In genomic region chr19:16073988-16074387, GRCh38 we compare ENCODE assay signal across 10 cellular contexts. TPM values are rescaled to one million over a fixed set of nuclear protein-coding genes. Genes with fewer than 3 reads are reported as not detected.
DNase-seq lines count a peak whose midpoint lies in the region; ATAC-seq lines count a peak whose summit lies in the region.
"Had no signal": no experiment of that assay in that cellular context is flagged by ENCODE, and none has a peak within 500 bp of the region (broad histone marks: within the 10 kb centered on the region; RNA-seq: fewer than 3 reads in every experiment).

No MANE protein-coding gene starts in this region.

- peaks cover 17% of the 10 kb centered on the region for H3K36me3 Mint-ChIP-seq in stimulated activated naive CD8-positive, alpha-beta T cell treated with anti-CD3 and anti-CD28 coated beads, Interleukin-15, Interleukin-2, amounts not matched to agents 100 ng/mL and 50 ng/mL, for 24 hours (ENCODE audit: low read depth)
- peaks cover 14 to 28% of the 10 kb centered on the region in 2 donors for H3K36me3 Mint-ChIP-seq in activated naive CD4-positive, alpha-beta T cell treated with anti-CD3 and anti-CD28 coated beads, Interleukin-2, amount 50 U/mL, for 72 hours

- no peaks in the 10 kb centered on the region for H3K27me3 Mint-ChIP-seq in stimulated activated naive CD8-positive, alpha-beta T cell treated with anti-CD3 and anti-CD28 coated beads, Interleukin-15, Interleukin-2, amounts not matched to agents 100 ng/mL and 50 ng/mL, for 24 hours

- no peak for DNase-seq in stimulated activated naive CD8-positive, alpha-beta T cell treated with anti-CD3 and anti-CD28 coated beads, Interleukin-15, Interleukin-2, amounts not matched to agents 100 U/mL and 50 U/mL, for 24 hours
- DNase-seq in activated naive CD4-positive, alpha-beta T cell treated with anti-CD3 and anti-CD28 coated beads, Interleukin-2, amount 50 U/mL, for 72 hours (ENCODE audit: low spot score in 2 of 2): no peak
- no peak for DNase-seq in kidney tubule cell (ENCODE audit: low spot score)
- DNase-seq in NCI-H1105 treated with DMSO at 0.1 percent for 48 hours (lab: John Stamatoyannopoulos, UW): no peak
- DNase-seq: amniotic stem cell had no signal

- H3K27ac ChIP-seq in mesodermal cell (ENCODE audit: low read depth, low read length, severe bottlenecking): peak overlapping the region; percentile 62

- no peaks in the 10 kb centered on the region for H3K9me3 Mint-ChIP-seq in stimulated activated naive CD8-positive, alpha-beta T cell treated with anti-CD3 and anti-CD28 coated beads, Interleukin-15, Interleukin-2, amounts not matched to agents 100 ng/mL and 50 ng/mL, for 24 hours
- no peaks in the 10 kb centered on the region for H3K9me3 Mint-ChIP-seq in activated naive CD4-positive, alpha-beta T cell treated with anti-CD3 and anti-CD28 coated beads, Interleukin-2, amount 50 U/mL, for 72 hours

- H3K9me3 ChIP-seq in mesodermal cell (ENCODE audit: control insufficient read depth, low read length): no peaks in the 10 kb centered on the region

- no peak overlapping the region for H3K4me3 ChIP-seq in mesodermal cell (ENCODE audit: extremely low read depth, insufficient read depth, low read length, poor library complexity, severe bottlenecking)

- H3K4me1 ChIP-seq in mesodermal cell (ENCODE audit: control insufficient read depth, insufficient read depth, low read length, poor library complexity, severe bottlenecking): peaks cover 9% of the 10 kb centered on the region

- peak overlapping the region; percentile 61 for H3K27ac Mint-ChIP-seq in stimulated activated naive CD8-positive, alpha-beta T cell treated with anti-CD3 and anti-CD28 coated beads, Interleukin-15, Interleukin-2, amounts not matched to agents 100 ng/mL and 50 ng/mL, for 24 hours
- peak overlapping the region; percentile 94 to 98 for H3K27ac Mint-ChIP-seq in activated naive CD4-positive, alpha-beta T cell treated with anti-CD3 and anti-CD28 coated beads, Interleukin-2, amount 50 U/mL, for 72 hours

- ATAC-seq in stimulated activated naive CD8-positive, alpha-beta T cell treated with anti-CD3 and anti-CD28 coated beads, Interleukin-15, Interleukin-2, amounts not matched to agents 100 U/mL and 50 U/mL, for 24 hours: no peak
- no peak for ATAC-seq in activated naive CD4-positive, alpha-beta T cell treated with anti-CD3 and anti-CD28 coated beads, Interleukin-2, amount 50 U/mL, for 72 hours
- no peak for ATAC-seq in GM19035 (IDR thresholded peaks at IDR 0.05; ENCODE audit: unreplicated experiment)
- no peak for ATAC-seq in GM18870 (IDR thresholded peaks at IDR 0.05; ENCODE audit: unreplicated experiment)
- ATAC-seq: SK-N-SH treated with all-trans-retinoic acid at 6 μM for 48 hours had no signal

- no peak overlapping the region for H3K4me3 Mint-ChIP-seq in stimulated activated naive CD8-positive, alpha-beta T cell treated with anti-CD3 and anti-CD28 coated beads, Interleukin-15, Interleukin-2, amounts not matched to agents 100 ng/mL and 50 ng/mL, for 24 hours

- H3K36me3 ChIP-seq in mesodermal cell (ENCODE audit: control insufficient read depth, insufficient read depth, low read length): peaks cover 9% of the 10 kb centered on the region

- peaks cover 49% of the 10 kb centered on the region for H3K4me1 Mint-ChIP-seq in stimulated activated naive CD8-positive, alpha-beta T cell treated with anti-CD3 and anti-CD28 coated beads, Interleukin-15, Interleukin-2, amounts not matched to agents 100 ng/mL and 50 ng/mL, for 24 hours (ENCODE audit: low read depth)

- WGBS in mesodermal cell (ENCODE audit: insufficient coverage in 2 of 2), 2 experiments: 94 to 100% methylated on average over 1 of the region's 3 CpGs

RNA-seq across cellular contexts. Expression of gene TPM4, which starts 2.3 kb away (rescaled TPM):
- 100 to 1,000 TPM; 405 to 411 TPM for total RNA-seq in activated naive CD4-positive, alpha-beta T cell treated with anti-CD3 and anti-CD28 coated beads, Interleukin-2, amount 50 U/mL, for 72 hours
- 901 TPM for polyA plus RNA-seq in mesodermal cell (2013, experiment 1 of 2)
- polyA plus RNA-seq in mesodermal cell (2013, experiment 2 of 2): 852 TPM

RNA-seq across cellular contexts. Expression of gene RAB8A, which starts 37.7 kb away (rescaled TPM):
- total RNA-seq in activated naive CD4-positive, alpha-beta T cell treated with anti-CD3 and anti-CD28 coated beads, Interleukin-2, amount 50 U/mL, for 72 hours: 100 to 1,000 TPM; 125 to 155 TPM
- 46.7 TPM for polyA plus RNA-seq in mesodermal cell (2013, experiment 1 of 2)
- 50.4 TPM for polyA plus RNA-seq in mesodermal cell (2013, experiment 2 of 2)
